In the genomic region with DNA sequence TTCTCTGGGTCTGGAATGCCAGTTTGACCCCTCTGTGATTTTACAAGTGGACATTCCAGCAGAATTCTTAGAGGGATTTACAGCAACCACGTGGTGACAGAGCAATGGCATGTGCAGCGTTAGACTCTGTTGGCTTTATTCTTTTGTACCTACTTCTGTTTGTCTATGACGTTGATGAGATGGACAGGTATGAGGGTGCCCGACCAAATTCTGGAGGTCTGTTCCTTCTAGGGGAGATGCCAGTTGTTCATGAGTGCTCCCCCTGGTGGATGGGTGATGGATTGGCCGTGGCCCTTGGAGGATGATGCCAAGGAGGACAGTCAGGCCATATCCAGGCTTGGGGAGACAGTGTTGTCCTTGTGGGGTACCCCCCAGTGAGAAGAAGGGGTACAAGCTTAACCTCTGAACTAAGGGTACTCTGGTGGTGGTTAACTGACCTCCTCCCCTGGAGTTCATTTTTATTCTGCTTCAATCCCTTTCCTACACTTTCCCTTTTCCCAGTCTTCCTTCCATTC, we compare ENCODE assay signal across 8 cellular contexts.
A peak's percentile ranks its signal among the peaks of the same experiment; 100 is the strongest.
DNase-seq lines count a peak whose midpoint lies in the region; ATAC-seq and TF ChIP-seq lines count a peak whose summit lies in the region.

No MANE protein-coding gene starts in this region.

- H3K79me2 ChIP-seq in MM.1S (ENCODE audit: low read length): peaks cover 48% of the 10 kb centered on the region

- no peaks in the 10 kb centered on the region for H3K36me3 ChIP-seq in MM.1S (replicated peaks; ENCODE audit: insufficient read depth, low read length)

- H3K9me2 ChIP-seq in MM.1S (replicated peaks; ENCODE audit: insufficient read depth, low read length): no peaks in the 10 kb centered on the region

- no peak overlapping the region for H3K4me3 ChIP-seq in MM.1S (ENCODE audit: low read length)

- H3K4me2 ChIP-seq in MM.1S (ENCODE audit: low read depth, low read length): no peak overlapping the region

- H3K4me1 ChIP-seq in MM.1S (ENCODE audit: low read length): no peaks in the 10 kb centered on the region

- no peaks in the 10 kb centered on the region for H3K27me3 ChIP-seq in MM.1S (replicated peaks; ENCODE audit: insufficient read depth, low read length)

- no peak overlapping the region for H2AFZ ChIP-seq in MM.1S (ENCODE audit: low read length)

- ATAC-seq in HG02973 (IDR thresholded peaks at IDR 0.05; ENCODE audit: unreplicated experiment) (no peak), HG03139 (IDR thresholded peaks at IDR 0.05; ENCODE audit: unreplicated experiment) (no peak)

- peak; percentile 76 for TF ChIP-seq CTCF in MM.1S (IDR thresholded peaks at IDR 0.05; ENCODE audit: low read length)

- TF ChIP-seq POLR2A in erythroblast (IDR thresholded peaks at IDR 0.05; ENCODE audit: low read length): no peak

- H3K9ac ChIP-seq in MM.1S (ENCODE audit: low read length): no peak overlapping the region

- peak; percentile 32 for DNase-seq in GM03348 (ENCODE audit: low spot score)
- peak; percentile 22 for DNase-seq in MM.1S
- DNase-seq in activated CD8-positive, alpha-beta memory T cell treated with anti-CD3 and anti-CD28 coated beads for 1 hour (ENCODE audit: extremely low read depth in 1 of 2, low read depth in 1 of 2): peak; percentile 14 to 32
- peak; percentile 63 to 85 for DNase-seq in erythroblast (lab: John Stamatoyannopoulos, UW)
- DNase-seq in stimulated activated CD4-positive, alpha-beta T cell treated with anti-CD3 and anti-CD28 coated beads, Interleukin-12 subunit alpha, Interleukin-12 subunit beta, amount 100 ng/mL, for 48 hours (ENCODE audit: low read depth in 2 of 3, low spot score in 1 of 3): peak; percentile 21 to 58 (median 31)
- no peak for DNase-seq in NCI-H128 (lab: John Stamatoyannopoulos, UW; ENCODE audit: unreplicated experiment)

- no peak overlapping the region for H3K27ac ChIP-seq in MM.1S (ENCODE audit: low read length)

- H4K20me1 ChIP-seq in MM.1S (ENCODE audit: insufficient read depth, low read length): 0 out of 2 replicates have a peak, but pooled peaks cover 3% of the 10 kb centered on the region

- H3F3A ChIP-seq in MM.1S (ENCODE audit: insufficient read depth, low read length): no peaks in the 10 kb centered on the region

- no peaks in the 10 kb centered on the region for H3K9me3 ChIP-seq in MM.1S (replicated peaks; ENCODE audit: insufficient read depth, low read length)
